31 cellular contexts compared by ENCODE assay signal in the genomic region with DNA sequence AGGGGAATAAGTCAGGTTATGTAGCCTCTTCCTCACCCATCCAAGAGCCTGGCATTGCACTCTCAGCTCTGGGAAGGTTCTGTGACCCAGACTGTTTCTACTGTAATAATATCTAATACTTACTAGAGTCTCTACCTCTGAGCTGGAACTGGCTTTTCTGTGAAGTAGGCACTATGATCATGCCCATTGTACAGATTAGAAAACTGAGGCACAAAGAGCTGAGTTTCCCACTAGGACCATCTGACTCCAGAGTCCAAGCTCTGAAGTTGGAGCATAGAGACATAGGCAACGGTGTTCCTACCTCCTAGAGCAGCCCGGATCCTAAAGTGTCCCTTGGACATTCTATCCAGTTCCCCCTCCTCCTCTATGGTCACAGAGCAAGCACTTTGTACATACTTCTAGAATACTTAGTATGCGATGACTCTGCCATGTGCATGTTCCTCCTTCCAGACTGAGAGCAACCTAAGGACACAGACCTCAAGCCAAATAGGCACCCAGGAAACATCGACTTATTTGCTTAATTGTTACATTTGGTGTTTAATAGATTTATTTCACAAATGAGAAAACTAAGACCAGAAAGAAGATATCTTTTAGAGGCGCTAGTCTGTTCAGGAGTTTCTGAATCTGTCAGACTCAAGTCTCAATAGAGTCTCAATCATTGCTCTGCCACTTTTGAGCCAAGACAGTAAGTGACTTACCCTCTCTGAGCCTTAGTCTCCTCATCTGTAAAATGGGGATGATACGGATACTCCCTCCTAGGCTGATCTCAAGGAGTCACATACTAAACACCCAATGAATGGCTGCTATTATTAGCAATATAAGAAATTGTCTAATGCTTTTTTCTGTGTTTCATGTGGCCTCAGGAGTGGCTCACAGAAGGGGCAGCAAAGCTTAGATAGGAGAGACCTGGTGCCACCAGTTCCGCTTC. TPM values are rescaled to one million over a fixed set of nuclear protein-coding genes. Genes with fewer than 3 reads are reported as not detected.
DNase-seq lines count a peak whose midpoint lies in the region; TF ChIP-seq lines count a peak whose summit lies in the region.
"Had no signal": no experiment of that assay in that cellular context is flagged by ENCODE, and none has a peak within 500 bp of the region (broad histone marks: within the 10 kb centered on the region; RNA-seq: fewer than 3 reads in every experiment).

No MANE protein-coding gene starts in this region.

- no peak overlapping the region for H3K23ac ChIP-seq in neuronal stem cell (ENCODE audit: low read depth, low read length, poor library complexity)

- no peak overlapping the region for H3K9ac ChIP-seq in neuronal stem cell (ENCODE audit: low read depth, low read length, poor library complexity)
- H3K9ac ChIP-seq: BLaER1 treated with 17β-estradiol and CSF1 and Interleukin-3, amounts not matched to agents 10 nM and 100 nM had no signal

- H3K14ac ChIP-seq in neuronal stem cell (ENCODE audit: low read length), result no peak overlapping the region

- TF ChIP-seq CTCF in fibroblast of mammary gland (conservative IDR thresholded peaks at IDR 0.05; ENCODE audit: control insufficient read depth, insufficient read depth, low read depth, low read length), result no peak

- H3K4ac ChIP-seq in neuronal stem cell (ENCODE audit: low read length), result no peak overlapping the region

- H3K4me3 Mint-ChIP-seq in activated naive CD4-positive, alpha-beta T cell treated with anti-CD3 and anti-CD28 coated beads, Interleukin-2, amount 10 ng/mL, durations not matched to agents 7 days and 5 days, result no peak overlapping the region
- H3K4me3 Mint-ChIP-seq: activated naive CD8-positive, alpha-beta T cell; naive thymus-derived CD4-positive, alpha-beta T cell; stimulated activated effector memory CD8-positive, alpha-beta T cell treated with anti-CD3 and anti-CD28 coated beads, Interleukin-12 subunit alpha, Interleukin-12 subunit beta, amount 100 ng/mL, for 72 hours had no signal

- peak overlapping the region; percentile 87 for H2AK5ac ChIP-seq in neuronal stem cell (ENCODE audit: low read depth, low read length)

- H2AFZ ChIP-seq in neuronal stem cell (ENCODE audit: low read length), result peak overlapping the region; percentile 33

- peak overlapping the region; percentile 97 for H4K91ac ChIP-seq in neuronal stem cell (ENCODE audit: low read depth, low read length, poor library complexity)

- no CpG with 5 or more reads among the region's 7 CpGs for WGBS in neuronal stem cell (ENCODE audit: extremely low coverage in 2 of 2, insufficient read length in 2 of 2, insufficient replicate concordance in 1 of 2), 2 donors

- H2BK5ac ChIP-seq in neuronal stem cell (ENCODE audit: low read length), result peak overlapping the region; percentile 98

- peaks cover 18 to 57% of the 10 kb centered on the region in 2 donors for H3K4me1 ChIP-seq in neuronal stem cell (ENCODE audit: control insufficient read depth in 2 of 2, insufficient read depth in 1 of 2, low read depth in 1 of 2, low read length in 2 of 2)
- H3K4me1 ChIP-seq: Caco-2, SJCRH30, suprapubic skin had no signal

- peaks cover 0 to 5% (median 0%) of the 10 kb centered on the region in 3 experiments for H3K27me3 ChIP-seq in neuronal stem cell (ENCODE audit: control insufficient read depth in 3 of 3, insufficient read depth in 3 of 3, low read depth in 1 of 3, low read length in 3 of 3)
- H3K27me3 ChIP-seq: BLaER1 treated with 17β-estradiol and CSF1 and Interleukin-3, amounts not matched to agents 10 nM and 100 nM; SJCRH30; upper lobe of left lung had no signal

- H3K9me3 Mint-ChIP-seq in activated naive CD4-positive, alpha-beta T cell treated with anti-CD3 and anti-CD28 coated beads, Interleukin-2, amount 10 ng/mL, durations not matched to agents 7 days and 5 days, result peaks cover 4% of the 10 kb centered on the region

- peak overlapping the region; percentile 74 for H2BK120ac ChIP-seq in neuronal stem cell (ENCODE audit: low read depth, low read length)

- H3K4me3 ChIP-seq in fibroblast of mammary gland (ENCODE audit: control insufficient read depth, low read depth, low read length) (no peak overlapping the region), neuronal stem cell (ENCODE audit: low read length in 2 of 2) (no peak overlapping the region)
- H3K4me3 ChIP-seq: BLaER1 treated with 17β-estradiol and CSF1 and Interleukin-3, amounts not matched to agents 10 nM and 100 nM; SJCRH30; suprapubic skin; upper lobe of left lung had no signal

- peak; percentile 21 for DNase-seq in HT-29 (ENCODE audit: low spot score)
- DNase-seq in NCI-H69 (lab: John Stamatoyannopoulos, UW), result peak; percentile 25
- peak; percentile 2 for DNase-seq in fibroblast of mammary gland (ENCODE audit: low read depth)
- DNase-seq in neuronal stem cell (ENCODE audit: low spot score), result no peak
- no peak for DNase-seq in DMS153 (lab: John Stamatoyannopoulos, UW)
- no peak for DNase-seq in ACHN
- DNase-seq in activated naive CD4-positive, alpha-beta T cell treated with anti-CD3 and anti-CD28 coated beads, Interleukin-2, amount 10 ng/mL, durations not matched to agents 7 days and 5 days, result no peak
- DNase-seq: activated CD4-positive, alpha-beta T cell treated with anti-CD3 and anti-CD28 coated beads for 48 hours; activated CD8-positive, alpha-beta memory T cell treated with anti-CD3 and anti-CD28 coated beads for 24 hours; activated effector memory CD4-positive, alpha-beta T cell treated with Interleukin-2 at 50 U/mL for 16 hours; Caco-2; KBM-7; kidney; midbrain; naive thymus-derived CD4-positive, alpha-beta T cell; NCI-H2029; NCI-H526; T-helper 9 cell; upper lobe of left lung had no signal

- H4K8ac ChIP-seq in neuronal stem cell (ENCODE audit: low read depth, low read length), result peak overlapping the region; percentile 70

- in situ Hi-C loops in ACHN (cut with HindIII; ENCODE audit: low pct_ligation_motif_present, low pct_unique_long_range_greater_than_20kb, low sequenced_read_pairs), result no loop called here

- peaks cover under 1% of the 10 kb centered on the region for H3K4me1 Mint-ChIP-seq in activated naive CD4-positive, alpha-beta T cell treated with anti-CD3 and anti-CD28 coated beads, Interleukin-2, amount 10 ng/mL, durations not matched to agents 7 days and 5 days

- H3K9me3 ChIP-seq in neuronal stem cell (replicated peaks in 1 of 2; ENCODE audit: control insufficient read depth in 2 of 2, insufficient read depth in 1 of 2, low read depth in 1 of 2, low read length in 2 of 2), result no peaks in the 10 kb centered on the region
- H3K9me3 ChIP-seq: BLaER1 treated with 17β-estradiol and CSF1 and Interleukin-3, amounts not matched to agents 10 nM and 100 nM; Caco-2; SJCRH30; suprapubic skin; upper lobe of left lung had no signal

- CTCF ChIA-PET in activated naive CD4-positive, alpha-beta T cell treated with anti-CD3 and anti-CD28 coated beads, Interleukin-2, amount 10 ng/mL, durations not matched to agents 7 days and 5 days (lab: Charles Lee), result no interaction called here

- H3K27ac Mint-ChIP-seq in activated naive CD4-positive, alpha-beta T cell treated with anti-CD3 and anti-CD28 coated beads, Interleukin-2, amount 10 ng/mL, durations not matched to agents 7 days and 5 days, result no peak overlapping the region
- H3K27ac Mint-ChIP-seq: activated naive CD8-positive, alpha-beta T cell; naive thymus-derived CD4-positive, alpha-beta T cell; stimulated activated effector memory CD8-positive, alpha-beta T cell treated with anti-CD3 and anti-CD28 coated beads, Interleukin-12 subunit alpha, Interleukin-12 subunit beta, amount 100 ng/mL, for 72 hours had no signal

- peak overlapping the region; percentile 42 for H3K4me2 ChIP-seq in neuronal stem cell (ENCODE audit: insufficient read depth, low read length, poor library complexity, severe bottlenecking)

- peak overlapping the region; percentile 97 for H3K18ac ChIP-seq in neuronal stem cell (ENCODE audit: low read length)

- peak overlapping the region; percentile 60 for H2BK12ac ChIP-seq in neuronal stem cell (ENCODE audit: low read length)

- peaks cover 4% of the 10 kb centered on the region for H3K27me3 Mint-ChIP-seq in activated naive CD4-positive, alpha-beta T cell treated with anti-CD3 and anti-CD28 coated beads, Interleukin-2, amount 10 ng/mL, durations not matched to agents 7 days and 5 days

- H3K27ac ChIP-seq in neuronal stem cell (replicated peaks; ENCODE audit: low read length), result peak overlapping the region; percentile 99
- H3K27ac ChIP-seq: SJCRH30, suprapubic skin, upper lobe of left lung, VCaP had no signal

- no peaks in the 10 kb centered on the region for H3K79me1 ChIP-seq in neuronal stem cell (ENCODE audit: low read depth, low read length)

- H3K36me3 ChIP-seq in neuronal stem cell (replicated peaks in 1 of 2; ENCODE audit: control insufficient read depth in 2 of 2, insufficient read depth in 2 of 2, low read length in 2 of 2), result no peaks in the 10 kb centered on the region
- H3K36me3 ChIP-seq: BLaER1 treated with 17β-estradiol and CSF1 and Interleukin-3, amounts not matched to agents 10 nM and 100 nM; SJCRH30; suprapubic skin; upper lobe of left lung had no signal

- no peaks in the 10 kb centered on the region for H3K36me3 Mint-ChIP-seq in activated naive CD4-positive, alpha-beta T cell treated with anti-CD3 and anti-CD28 coated beads, Interleukin-2, amount 10 ng/mL, durations not matched to agents 7 days and 5 days
- H3K36me3 Mint-ChIP-seq: activated naive CD8-positive, alpha-beta T cell; stimulated activated effector memory CD8-positive, alpha-beta T cell treated with anti-CD3 and anti-CD28 coated beads, Interleukin-12 subunit alpha, Interleukin-12 subunit beta, amount 100 ng/mL, for 72 hours had no signal

- no peak overlapping the region for H2BK15ac ChIP-seq in neuronal stem cell (ENCODE audit: low read length)

RNA-seq across cellular contexts. Expression of a gene that starts 3.6 kb away (rescaled TPM):
- not detected in 2 replicates for total RNA-seq in HT-29 (2014; rRNA removed; shearing (Covaris generic))
- 21.0 TPM for polyA plus RNA-seq in neuronal stem cell (2013, experiment 1 of 2)
- 19.5 TPM for polyA plus RNA-seq in neuronal stem cell (2013, experiment 2 of 2)
- total RNA-seq: Caco-2; fibroblast of villous mesenchyme; kidney; lower leg skin; MCF 10A; naive thymus-derived CD4-positive, alpha-beta T cell; osteoblast; RPMI7951; SJCRH30; suprapubic skin; upper lobe of left lung had no signal
- polyA plus RNA-seq: esophagus; naive thymus-derived CD4-positive, alpha-beta T cell had no signal

Comparison
In these comparisons a context has a peak if more than half of its experiments do, and no peak if none do; other contexts are left out.
1. DNase-seq: peak in HT-29 (single experiment), NCI-H69 (single experiment) and fibroblast of mammary gland (single experiment); none in neuronal stem cell (single experiment), DMS153 (single experiment), ACHN (single experiment) and activated naive CD4-positive, alpha-beta T cell treated with anti-CD3 and anti-CD28 coated beads, Interleukin-2, amount 10 ng/mL, durations not matched to agents 7 days and 5 days (single experiment).